Comparison of ENCODE assay signal across 8 cellular contexts in the genomic region with DNA sequence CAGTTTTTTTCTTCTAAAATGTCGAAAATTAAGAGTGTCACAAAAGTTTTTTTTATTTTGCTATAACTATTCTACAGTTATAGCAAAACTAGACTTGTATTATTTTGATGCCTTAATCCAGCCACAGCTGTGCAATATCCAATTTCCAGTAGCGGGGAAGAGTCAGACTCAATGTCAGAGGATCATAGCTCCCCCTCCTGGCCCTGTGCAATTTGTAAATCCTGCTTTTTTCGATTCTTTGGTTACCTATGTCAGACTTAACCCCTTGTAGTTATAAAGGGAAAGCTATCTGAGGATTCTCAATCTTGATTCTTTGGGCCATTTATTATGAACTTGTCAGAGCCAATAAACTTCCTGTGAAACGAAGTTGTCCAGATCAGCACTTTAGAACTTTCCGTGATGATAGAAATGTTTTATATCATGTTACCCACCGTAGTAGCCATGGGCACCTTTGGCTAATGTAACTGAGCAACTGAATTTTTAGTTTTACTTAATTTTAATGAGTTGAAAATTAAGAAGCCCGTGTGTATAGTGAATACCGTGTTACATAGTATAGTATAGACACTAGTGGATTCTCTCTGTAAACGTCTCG.
DNase-seq lines count a peak whose midpoint lies in the region; ATAC-seq and TF ChIP-seq lines count a peak whose summit lies in the region.

No MANE protein-coding gene starts in this region.

- peak; percentile 51 for ATAC-seq in esophagus mucosa

- H3K9me3 Mint-ChIP-seq in Caco-2 (ENCODE audit: unreplicated experiment) = no peaks in the 10 kb centered on the region

- no peaks in the 10 kb centered on the region for H3K36me3 Mint-ChIP-seq in Caco-2 (ENCODE audit: insufficient read depth, unreplicated experiment)

- no peak overlapping the region for H3K27ac ChIP-seq in HEK293 (ENCODE audit: extremely low read depth, low read depth, low read length)

- no peaks in the 10 kb centered on the region for H3K4me1 Mint-ChIP-seq in Caco-2 (ENCODE audit: low read depth, unreplicated experiment)

- H3K27me3 Mint-ChIP-seq in Caco-2 (ENCODE audit: insufficient read depth, unreplicated experiment) = peaks cover 17% of the 10 kb centered on the region

- TF ChIP-seq CTCF in Caco-2 (IDR thresholded peaks at IDR 0.05; ENCODE audit: insufficient read depth in 1 of 2, low read depth in 1 of 2, low read length in 1 of 2, severe bottlenecking in 1 of 2, unreplicated experiment in 1 of 2) (peak; percentile 74 to 77), HEK293 (tag by site-specific recombination; IDR thresholded peaks at IDR 0.05) (peak; percentile 36; the same call in 1 of the 2 replicates)

- H3K27ac Mint-ChIP-seq in Caco-2 (ENCODE audit: unreplicated experiment) = no peak overlapping the region

- DNase-seq in Caco-2 = peak; percentile 53 to 58
- peak; percentile 40 for DNase-seq in SW480 (ENCODE audit: low spot score)
- peak; percentile 73 for DNase-seq in pons (ENCODE audit: low spot score)
- no peak for DNase-seq in germinal center (ENCODE audit: low spot score)
- DNase-seq in NCI-H1694 (lab: John Stamatoyannopoulos, UW) = no peak
- DNase-seq in NCI-H2029 (lab: John Stamatoyannopoulos, UW) = no peak

- CTCF ChIA-PET in Caco-2 (lab: Charles Lee) (interaction anchor here (0.6 to 1.6 kb wide), 9 partner anchors 12 to 259 kb away, joined by 3 to 6 read pairs (median 3); a partner anchor contains a TSS), HEK293 (lab: Yijun Ruan, JAX) (interaction anchor here (0.6 to 3.4 kb wide), 20 partner anchors 10 to 1263 kb away, joined by 3 to 24 read pairs (median 4); no protein-coding TSS in a partner anchor)

- H3K4me3 ChIP-seq in Caco-2 (ENCODE audit: low read depth, low read length) (no peak overlapping the region), HEK293 (ENCODE audit: low read depth, low read length) (no peak overlapping the region)

- H3K27me3 ChIP-seq in Caco-2 (replicated peaks; ENCODE audit: control insufficient read depth, insufficient read depth, low read length) = no peaks in the 10 kb centered on the region

- POLR2A ChIA-PET in Caco-2 (lab: Charles Lee) (no interaction called here), HEK293 (lab: Yijun Ruan, JAX) (no interaction called here)

- H3K4me3 Mint-ChIP-seq in Caco-2 (ENCODE audit: unreplicated experiment) = no peak overlapping the region

- H3K9me3 ChIP-seq in Caco-2 = no peaks in the 10 kb centered on the region
- H3K9me3 ChIP-seq in HEK293 (ENCODE audit: control insufficient read depth, insufficient read depth, low read depth, low read length) = no peaks in the 10 kb centered on the region

- H3K4me1 ChIP-seq in Caco-2 = no peaks in the 10 kb centered on the region
- no peaks in the 10 kb centered on the region for H3K4me1 ChIP-seq in HEK293 (ENCODE audit: control insufficient read depth, insufficient read depth, low read length)

- intact Hi-C loops in Caco-2 (cut with micrococcal nuclease; ENCODE audit: unreplicated experiment) = loop anchor here (1.0 to 5.0 kb wide), 3 partner anchors 87 to 250 kb away; a partner anchor contains a TSS

- BruUV-seq in Caco-2 (replicated peaks; lab: Mats Ljungman, UMichigan) = no TSS peak

- no peaks in the 10 kb centered on the region for H3K36me3 ChIP-seq in Caco-2 (ENCODE audit: control insufficient read depth, insufficient read depth, low read length)
- H3K36me3 ChIP-seq in HEK293 (ENCODE audit: control insufficient read depth in 2 of 2, insufficient read depth in 1 of 2, low read length in 2 of 2) = no peaks in the 10 kb centered on the region

TF ChIP-seq in HEK293, 187 proteins besides CTCF, POLR2A, EP300 and RAD21:
- TF ChIP-seq ZFP69B (tag by site-specific recombination; IDR thresholded peaks at IDR 0.05) (no peak), ZNF544 (tag by site-specific recombination; IDR thresholded peaks at IDR 0.05) (no peak), ZNF660 (tag by site-specific recombination; IDR thresholded peaks at IDR 0.05) (0 out of 2 replicates have a peak, but pooled peaks have one; percentile 31), ZNF654 (tag by site-specific recombination; IDR thresholded peaks at IDR 0.05; ENCODE audit: low read depth) (peak; percentile 84)
TF ChIP-seq in HEK293: peak in this region for 2.

Comparison
In these comparisons a context has a peak if more than half of its experiments do, and no peak if none do; other contexts are left out.
1. DNase-seq: peak in Caco-2 (2 of 2), SW480 (single experiment) and pons (single experiment); none in germinal center (single experiment), NCI-H1694 (single experiment) and NCI-H2029 (single experiment).